9 cellular contexts compared by ENCODE assay signal in genomic region chr3:141425523-141426233, GRCh38. TPM values are rescaled to one million over a fixed set of nuclear protein-coding genes. Genes with fewer than 3 reads are reported as not detected.
DNase-seq lines count a peak whose midpoint lies in the region; TF ChIP-seq lines count a peak whose summit lies in the region.
"Had no signal": no experiment of that assay in that cellular context is flagged by ENCODE, and none has a peak within 500 bp of the region (broad histone marks: within the 10 kb centered on the region; RNA-seq: fewer than 3 reads in every experiment).

No MANE protein-coding gene starts in this region.

- H3K9me3 ChIP-seq in muscle layer of colon (ENCODE audit: low read length) (no peaks in the 10 kb centered on the region), A673 (ENCODE audit: low read depth, low read length, poor library complexity, severe bottlenecking) (no peaks in the 10 kb centered on the region)

- H3K4me3 ChIP-seq in muscle layer of colon (ENCODE audit: low read depth in 1 of 2, low read length in 2 of 2) (peak overlapping the region in 1 of 2 donors; percentile 31), A673 (ENCODE audit: low read depth, low read length, poor library complexity, severe bottlenecking) (no peak overlapping the region)

- H3K27me3 ChIP-seq in muscle layer of colon (ENCODE audit: control insufficient read depth in 1 of 2, insufficient read depth in 2 of 2, low read length in 2 of 2) (no peaks in the 10 kb centered on the region), A673 (replicated peaks; ENCODE audit: insufficient read depth, low read depth, low read length, poor library complexity) (no peaks in the 10 kb centered on the region)

- intact Hi-C loops in A673 (cut with micrococcal nuclease; ENCODE audit: unreplicated experiment): no loop called here

- H3K36me3 ChIP-seq in muscle layer of colon (ENCODE audit: insufficient read depth, low read length) (no peaks in the 10 kb centered on the region), A673 (ENCODE audit: insufficient read depth, low read length, poor library complexity, severe bottlenecking) (no peaks in the 10 kb centered on the region)

- TF ChIP-seq CTCF in A673 (conservative IDR thresholded peaks at IDR 0.05; ENCODE audit: low read depth, low read length): no peak

- H3K9ac ChIP-seq in muscle layer of colon (ENCODE audit: low read length): peak overlapping the region; percentile 29

- BruUV-seq in A673 (replicated peaks; lab: Mats Ljungman, UMichigan): no TSS peak

- peaks cover 76% of the 10 kb centered on the region for H3K4me1 ChIP-seq in muscle layer of colon (ENCODE audit: insufficient read depth, low read length)
- no peaks in the 10 kb centered on the region for H3K4me1 ChIP-seq in A673 (ENCODE audit: insufficient read depth, low read length, poor library complexity, severe bottlenecking)

- CTCF ChIA-PET in A673 (lab: Charles Lee): no interaction called here

- H3K27ac ChIP-seq in cingulate gyrus (ENCODE audit: low read depth, low read length) (peak overlapping the region; percentile 80), muscle layer of colon (ENCODE audit: low read depth, low read length) (peak overlapping the region; percentile 59), A673 (ENCODE audit: low read depth, low read length, poor library complexity, severe bottlenecking) (no peak overlapping the region)

- POLR2A ChIA-PET in A673 (lab: Charles Lee; ENCODE audit: low non-redundant PET): no interaction called here

- DNase-seq in stimulated activated CD4-positive, alpha-beta T cell treated with anti-CD3 and anti-CD28 coated beads, Interleukin-15, amount 100 ng/mL, for 24 hours: peak; percentile 13
- DNase-seq in stimulated activated CD4-positive, alpha-beta T cell treated with anti-CD3 and anti-CD28 coated beads, Interleukin-4, amount 100 ng/mL, for 4 hours: no peak
- DNase-seq in A673 (ENCODE audit: low spot score) (no peak), HUDEP-2 (lab: John Stamatoyannopoulos, UW; ENCODE audit: unreplicated experiment in 76 of 76) (no peak), AG20443 (ENCODE audit: low spot score) (no peak)
- DNase-seq in stimulated activated naive CD4-positive, alpha-beta T cell treated with Interleukin-2 at 50 U/mL for 16 hours (lab: John Stamatoyannopoulos, UW): no peak
- DNase-seq: CD8-positive, alpha-beta memory T cell had no signal

RNA-seq across cellular contexts. Expression of gene ZBTB38, which starts 57.4 kb away (rescaled TPM):
- 19.1 and 23.7 TPM in 2 replicates for total RNA-seq in A673 (2021)
